18 cellular contexts compared by ENCODE assay signal in the genomic region with DNA sequence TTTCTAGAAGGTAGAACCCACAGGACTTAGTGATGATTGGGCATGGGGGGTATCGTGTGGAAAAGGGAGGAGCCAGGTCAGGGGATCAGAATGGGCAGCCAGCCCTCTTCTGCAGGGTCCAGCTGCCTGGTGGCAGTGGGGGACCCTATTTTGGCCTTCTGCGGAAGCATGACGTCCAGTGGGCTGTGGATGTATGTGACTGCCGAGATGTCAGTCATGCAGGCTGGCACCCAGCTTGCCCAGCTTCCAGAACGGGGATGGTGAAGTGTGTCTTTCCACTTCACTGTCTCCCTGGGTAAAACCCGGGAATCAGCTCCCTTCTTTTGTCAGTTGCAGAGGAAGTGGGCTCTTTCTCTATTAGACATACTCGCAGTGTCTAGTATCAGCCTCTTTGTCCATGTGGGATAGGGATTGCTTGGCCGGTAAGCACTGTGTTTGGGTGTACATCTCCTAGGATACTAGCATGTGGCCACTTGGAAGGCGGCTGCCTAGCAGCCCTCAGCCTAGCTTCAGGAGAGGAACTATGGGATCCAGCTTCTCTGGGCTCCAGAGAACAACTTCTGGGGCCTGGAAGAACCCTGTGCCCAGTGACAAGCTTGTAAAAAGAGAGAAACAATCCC. TPM values are rescaled to one million over a fixed set of nuclear protein-coding genes. Genes with fewer than 3 reads are reported as not detected.
DNase-seq lines count a peak whose midpoint lies in the region; ATAC-seq, FAIRE-seq and TF ChIP-seq lines count a peak whose summit lies in the region.
"Had no signal": no experiment of that assay in that cellular context is flagged by ENCODE, and none has a peak within 500 bp of the region (broad histone marks: within the 10 kb centered on the region; RNA-seq: fewer than 3 reads in every experiment).

No MANE protein-coding gene starts in this region.

- no peak overlapping the region for H3K4me3 ChIP-seq in gastrocnemius medialis
- H3K4me3 ChIP-seq: body of pancreas, K562, psoas muscle had no signal

- no peak for FAIRE-seq in urothelium cell line (lab: Jason Lieb, UNC)
- FAIRE-seq: K562 had no signal

- H3K27ac ChIP-seq in gastrocnemius medialis: no peak overlapping the region
- H3K27ac ChIP-seq: body of pancreas, psoas muscle had no signal

- H3K36me3 ChIP-seq in gastrocnemius medialis: no peaks in the 10 kb centered on the region

- no peak overlapping the region for H3K27ac Mint-ChIP-seq in activated T-cell treated with anti-CD3 and anti-CD28 coated beads, Interleukin-2, amount 50 U/mL, for 72 hours
- H3K27ac Mint-ChIP-seq: activated B cell treated with CpG ODN at 0.5 μM for 24 hours; activated naive CD4-positive, alpha-beta T cell treated with anti-CD3 and anti-CD28 coated beads for 36 hours had no signal

- no peaks in the 10 kb centered on the region for H3K9me3 ChIP-seq in gastrocnemius medialis
- H3K9me3 ChIP-seq: body of pancreas, Caco-2, psoas muscle had no signal

- no peak for ATAC-seq in gastrocnemius medialis
- no peak for ATAC-seq in activated T-cell treated with anti-CD3 and anti-CD28 coated beads, Interleukin-2, amount 50 U/mL, for 72 hours (replicated peaks in 1 of 2)
- ATAC-seq: body of pancreas, K562, PC-3, psoas muscle had no signal

- peaks cover 5 to 8% of the 10 kb centered on the region in 2 donors for H3K4me1 ChIP-seq in gastrocnemius medialis

- H3K36me3 Mint-ChIP-seq in activated T-cell treated with anti-CD3 and anti-CD28 coated beads, Interleukin-2, amount 50 U/mL, for 72 hours (ENCODE audit: insufficient read depth in 2 of 2): no peaks in the 10 kb centered on the region

- TF ChIP-seq CTCF in gastrocnemius medialis (IDR thresholded peaks at IDR 0.05 in 4 of 5, conservative IDR thresholded peaks at IDR 0.05 in 1 of 5): no peak

- no peaks in the 10 kb centered on the region for H3K4me1 Mint-ChIP-seq in activated T-cell treated with anti-CD3 and anti-CD28 coated beads, Interleukin-2, amount 50 U/mL, for 72 hours (ENCODE audit: low read depth)

- no peak overlapping the region for H3K4me3 Mint-ChIP-seq in activated T-cell treated with anti-CD3 and anti-CD28 coated beads, Interleukin-2, amount 50 U/mL, for 72 hours
- H3K4me3 Mint-ChIP-seq: activated B cell treated with CpG ODN at 0.5 μM for 24 hours; activated naive CD4-positive, alpha-beta T cell treated with anti-CD3 and anti-CD28 coated beads for 36 hours had no signal

- DNase-seq in AG08395 (ENCODE audit: low spot score) (peak; percentile 32), LHCN-M2 (ENCODE audit: low read depth) (peak; percentile 21), globus pallidus (ENCODE audit: low spot score) (peak; percentile 50), middle frontal gyrus (ENCODE audit: extremely low spot score, low spot score) (peak; percentile 4), urothelium cell line (ENCODE audit: low spot score) (no peak), gastrocnemius medialis (no peak)
- DNase-seq in activated T-cell treated with anti-CD3 and anti-CD28 coated beads, Interleukin-2, amount 50 U/mL, for 1 hour: no peak
- DNase-seq in activated T-cell treated with anti-CD3 and anti-CD28 coated beads, Interleukin-2, amount 50 U/mL, for 72 hours: no peak
- DNase-seq: activated B cell treated with CpG ODN at 0.5 μM for 24 hours; activated naive CD4-positive, alpha-beta T cell treated with anti-CD3 and anti-CD28 coated beads for 36 hours; body of pancreas; effector memory CD4-positive, alpha-beta T cell; GF-D8; NCI-H510A; PC-3; psoas muscle had no signal

- H3K27me3 Mint-ChIP-seq in activated T-cell treated with anti-CD3 and anti-CD28 coated beads, Interleukin-2, amount 50 U/mL, for 72 hours (ENCODE audit: low read depth): peaks cover 40% of the 10 kb centered on the region

- no peak for TF ChIP-seq POLR2A in gastrocnemius medialis (IDR thresholded peaks at IDR 0.05)

- H3K27me3 ChIP-seq in gastrocnemius medialis: peaks cover 9 to 27% (median 18%) of the 10 kb centered on the region in 3 donors

- no peaks in the 10 kb centered on the region for H3K9me3 Mint-ChIP-seq in activated T-cell treated with anti-CD3 and anti-CD28 coated beads, Interleukin-2, amount 50 U/mL, for 72 hours
- H3K9me3 Mint-ChIP-seq: activated B cell treated with CpG ODN at 0.5 μM for 24 hours; activated naive CD4-positive, alpha-beta T cell treated with anti-CD3 and anti-CD28 coated beads for 36 hours had no signal

- intact Hi-C loops in gastrocnemius medialis (cut with DNase I; ENCODE audit: low total_unique reads): no loop called here

- in situ Hi-C loops in gastrocnemius medialis (cut with MboI; ENCODE audit: low sequenced_read_pairs in 4 of 4): no loop called here

RNA-seq across cellular contexts. Expression of a gene that starts 51.4 kb away (rescaled TPM):
- total RNA-seq in LHCN-M2 (2014; rRNA removed) (0.06 and 0.13 TPM in 2 replicates), gastrocnemius medialis (under 1 TPM in 1 of 4 donors, not detected in 3; 0.42 TPM)
- 0.09 TPM for polyA plus RNA-seq in LHCN-M2 (2012)
- total RNA-seq in activated T-cell treated with anti-CD3 and anti-CD28 coated beads, Interleukin-2, amount 50 U/mL, for 72 hours: under 1 TPM in 1 of 2 donors, not detected in 1; 0.12 TPM
- total RNA-seq: activated B cell treated with CpG ODN at 0.5 μM for 24 hours; activated naive CD4-positive, alpha-beta T cell treated with anti-CD3 and anti-CD28 coated beads for 36 hours; body of pancreas; K562; PC-3 had no signal
- polyA plus RNA-seq: K562 had no signal

Comparison
In these comparisons a context has a peak if more than half of its experiments do, and no peak if none do; other contexts are left out.
1. DNase-seq: peak in AG08395 (single experiment), LHCN-M2 (single experiment), globus pallidus (single experiment) and middle frontal gyrus (single experiment); none in urothelium cell line (single experiment), gastrocnemius medialis (0 of 2), activated T-cell treated with anti-CD3 and anti-CD28 coated beads, Interleukin-2, amount 50 U/mL, for 1 hour (single experiment) and activated T-cell treated with anti-CD3 and anti-CD28 coated beads, Interleukin-2, amount 50 U/mL, for 72 hours (0 of 2).